ENCODE assay signal across 8 cellular contexts in the genomic region with DNA sequence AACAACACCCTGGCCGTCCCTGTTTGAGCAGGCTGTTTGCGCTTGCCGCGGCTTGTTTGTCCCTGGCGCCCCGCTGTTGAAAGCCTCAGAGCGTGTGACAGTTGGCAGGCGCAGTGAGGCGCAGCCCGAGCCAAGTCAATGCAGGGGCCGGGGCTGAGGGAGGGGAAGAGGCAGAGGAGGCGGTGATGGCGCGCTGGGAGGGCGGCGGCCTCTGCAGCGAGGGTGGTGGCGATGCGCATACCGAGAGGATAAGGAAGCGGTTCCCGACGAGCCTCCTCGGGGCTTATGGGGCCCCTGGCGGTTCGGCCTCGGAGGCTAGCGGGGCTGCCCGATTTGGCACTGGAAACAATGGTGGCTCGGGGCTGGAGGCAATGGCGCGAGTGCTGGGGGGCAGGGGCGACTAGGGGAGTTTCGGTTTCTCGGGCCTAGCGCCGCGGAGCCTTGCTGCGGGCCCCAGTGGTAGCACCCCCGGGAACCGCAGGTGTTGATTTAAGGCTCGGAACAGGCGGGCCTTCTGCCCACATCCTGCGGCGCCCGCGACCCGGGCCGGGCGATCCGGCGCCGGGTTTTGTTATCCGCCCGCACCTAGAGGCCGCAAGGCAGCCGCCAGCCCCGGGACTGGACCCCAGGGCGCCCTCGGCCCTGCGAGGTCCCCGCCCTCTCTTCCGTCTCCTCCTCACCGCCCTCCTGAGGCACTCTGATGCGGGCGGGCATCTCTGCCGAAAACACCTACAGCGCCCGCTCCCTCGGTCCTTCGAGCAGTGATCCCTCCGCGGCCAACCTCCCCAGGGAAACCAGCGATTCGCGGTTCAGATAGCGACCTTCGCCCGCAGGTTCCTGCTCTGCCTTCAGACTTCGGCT. TPM values are rescaled to one million over a fixed set of nuclear protein-coding genes. Genes with fewer than 3 reads are reported as not detected.
DNase-seq lines count a peak whose midpoint lies in the region; ATAC-seq and TF ChIP-seq lines count a peak whose summit lies in the region.

No MANE protein-coding gene starts in this region.

- peaks cover 39% of the 10 kb centered on the region for H3K4me1 Mint-ChIP-seq in chondrocyte (ENCODE audit: low read depth)

- no peaks in the 10 kb centered on the region for H3K27me3 Mint-ChIP-seq in chondrocyte (ENCODE audit: low read depth)

- peak; percentile 69 for TF ChIP-seq POLR2A in GM19099 (IDR thresholded peaks at IDR 0.05; ENCODE audit: extremely low read depth, insufficient read length, low read depth)

- peak; percentile 91 for DNase-seq in AG20443 (ENCODE audit: low spot score)
- peak; percentile 92 for DNase-seq in NCI-H460 (ENCODE audit: extremely low read depth, low read depth)
- DNase-seq in activated CD4-positive, alpha-beta T cell treated with anti-CD3 and anti-CD28 coated beads for 24 hours (ENCODE audit: low read depth in 2 of 2) = peak; percentile 83 to 84
- DNase-seq in chondrocyte (ENCODE audit: low spot score) = peak; percentile 96
- peak; percentile 89 for DNase-seq in kidney glomerular epithelial cell (lab: John Stamatoyannopoulos, UW)
- peak; percentile 87 to 90 for DNase-seq in stimulated activated CD4-positive, alpha-beta T cell treated with anti-CD3 and anti-CD28 coated beads, Interleukin-15, amount 100 ng/mL, for 48 hours (ENCODE audit: low read depth in 2 of 2)

- H3K4me3 Mint-ChIP-seq in chondrocyte (ENCODE audit: unreplicated experiment) = peak overlapping the region; percentile 90

- peak overlapping the region; percentile 95 for H3K27ac Mint-ChIP-seq in chondrocyte (ENCODE audit: unreplicated experiment)

- H3K9me3 Mint-ChIP-seq in chondrocyte (ENCODE audit: low read depth) = no peaks in the 10 kb centered on the region

- TF ChIP-seq CTCF in chondrocyte (IDR thresholded peaks at IDR 0.05) = no peak

- no peaks in the 10 kb centered on the region for H3K36me3 Mint-ChIP-seq in chondrocyte (ENCODE audit: low read depth)

- peak; percentile 71 for ATAC-seq in HG03432 (IDR thresholded peaks at IDR 0.05; ENCODE audit: unreplicated experiment)

RNA-seq across cellular contexts. Expression of a gene that starts 1.0 kb away (rescaled TPM):
- 34.6 and 36.3 TPM in 2 replicates for total RNA-seq in NCI-H460 (2014; rRNA removed; shearing (Covaris generic))
- polyA plus RNA-seq in NCI-H460 (2014; cell fraction: nucleus; rRNA removed) = 13.5 and 21.3 TPM in 2 replicates
- total RNA-seq in chondrocyte = 30.7 to 47.7 TPM (median 31.4 TPM) in 3 replicates

RNA-seq across cellular contexts. Expression of a gene that starts 58.6 kb away (rescaled TPM):
- 2.6 and 3.2 TPM in 2 replicates for total RNA-seq in NCI-H460 (2014; rRNA removed; shearing (Covaris generic))
- 3.6 and 4.3 TPM in 2 replicates for polyA plus RNA-seq in NCI-H460 (2014; cell fraction: nucleus; rRNA removed)
- total RNA-seq in chondrocyte = 1.2 to 2.7 TPM (median 2.2 TPM) in 3 replicates

Comparison
In these comparisons a context has a peak if more than half of its experiments do, and no peak if none do; other contexts are left out.
1. Peak in every context shown above with its lines: DNase-seq and ATAC-seq.